1 cellular context compared by ENCODE assay signal in the genomic region with DNA sequence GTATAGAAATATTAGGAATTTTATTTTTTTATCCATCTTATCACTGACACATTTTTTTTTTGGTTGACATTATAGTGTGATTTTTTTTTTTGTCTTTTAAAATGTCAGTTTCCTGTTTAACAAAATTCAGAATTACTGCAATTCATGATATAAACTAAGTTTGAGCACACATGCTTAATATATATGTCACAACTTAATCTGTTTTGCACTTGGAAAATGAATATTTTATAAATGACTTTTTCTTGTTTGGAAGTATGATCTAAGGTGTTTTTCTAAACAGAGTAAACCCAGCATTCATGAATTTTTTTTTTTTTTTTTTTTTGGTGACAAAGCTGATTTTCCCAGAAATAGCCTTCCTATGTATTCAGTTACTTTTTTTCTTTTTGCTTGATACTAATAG.
TF ChIP-seq lines count a peak whose summit lies in the region.

No MANE protein-coding gene starts in this region.

TF ChIP-seq in GM23338, 12 proteins besides CTCF, POLR2A, EP300 and RAD21 (continued from another document):
- TF ChIP-seq, protein P1, sequence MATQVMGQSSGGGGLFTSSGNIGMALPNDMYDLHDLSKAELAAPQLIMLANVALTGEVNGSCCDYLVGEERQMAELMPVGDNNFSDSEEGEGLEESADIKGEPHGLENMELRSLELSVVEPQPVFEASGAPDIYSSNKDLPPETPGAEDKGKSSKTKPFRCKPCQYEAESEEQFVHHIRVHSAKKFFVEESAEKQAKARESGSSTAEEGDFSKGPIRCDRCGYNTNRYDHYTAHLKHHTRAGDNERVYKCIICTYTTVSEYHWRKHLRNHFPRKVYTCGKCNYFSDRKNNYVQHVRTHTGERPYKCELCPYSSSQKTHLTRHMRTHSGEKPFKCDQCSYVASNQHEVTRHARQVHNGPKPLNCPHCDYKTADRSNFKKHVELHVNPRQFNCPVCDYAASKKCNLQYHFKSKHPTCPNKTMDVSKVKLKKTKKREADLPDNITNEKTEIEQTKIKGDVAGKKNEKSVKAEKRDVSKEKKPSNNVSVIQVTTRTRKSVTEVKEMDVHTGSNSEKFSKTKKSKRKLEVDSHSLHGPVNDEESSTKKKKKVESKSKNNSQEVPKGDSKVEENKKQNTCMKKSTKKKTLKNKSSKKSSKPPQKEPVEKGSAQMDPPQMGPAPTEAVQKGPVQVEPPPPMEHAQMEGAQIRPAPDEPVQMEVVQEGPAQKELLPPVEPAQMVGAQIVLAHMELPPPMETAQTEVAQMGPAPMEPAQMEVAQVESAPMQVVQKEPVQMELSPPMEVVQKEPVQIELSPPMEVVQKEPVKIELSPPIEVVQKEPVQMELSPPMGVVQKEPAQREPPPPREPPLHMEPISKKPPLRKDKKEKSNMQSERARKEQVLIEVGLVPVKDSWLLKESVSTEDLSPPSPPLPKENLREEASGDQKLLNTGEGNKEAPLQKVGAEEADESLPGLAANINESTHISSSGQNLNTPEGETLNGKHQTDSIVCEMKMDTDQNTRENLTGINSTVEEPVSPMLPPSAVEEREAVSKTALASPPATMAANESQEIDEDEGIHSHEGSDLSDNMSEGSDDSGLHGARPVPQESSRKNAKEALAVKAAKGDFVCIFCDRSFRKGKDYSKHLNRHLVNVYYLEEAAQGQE (IDR thresholded peaks at IDR 0.05; ENCODE audit: unreplicated experiment) = no peak
